Comparison of ENCODE assay signal across 8 cellular contexts in the genomic region with DNA sequence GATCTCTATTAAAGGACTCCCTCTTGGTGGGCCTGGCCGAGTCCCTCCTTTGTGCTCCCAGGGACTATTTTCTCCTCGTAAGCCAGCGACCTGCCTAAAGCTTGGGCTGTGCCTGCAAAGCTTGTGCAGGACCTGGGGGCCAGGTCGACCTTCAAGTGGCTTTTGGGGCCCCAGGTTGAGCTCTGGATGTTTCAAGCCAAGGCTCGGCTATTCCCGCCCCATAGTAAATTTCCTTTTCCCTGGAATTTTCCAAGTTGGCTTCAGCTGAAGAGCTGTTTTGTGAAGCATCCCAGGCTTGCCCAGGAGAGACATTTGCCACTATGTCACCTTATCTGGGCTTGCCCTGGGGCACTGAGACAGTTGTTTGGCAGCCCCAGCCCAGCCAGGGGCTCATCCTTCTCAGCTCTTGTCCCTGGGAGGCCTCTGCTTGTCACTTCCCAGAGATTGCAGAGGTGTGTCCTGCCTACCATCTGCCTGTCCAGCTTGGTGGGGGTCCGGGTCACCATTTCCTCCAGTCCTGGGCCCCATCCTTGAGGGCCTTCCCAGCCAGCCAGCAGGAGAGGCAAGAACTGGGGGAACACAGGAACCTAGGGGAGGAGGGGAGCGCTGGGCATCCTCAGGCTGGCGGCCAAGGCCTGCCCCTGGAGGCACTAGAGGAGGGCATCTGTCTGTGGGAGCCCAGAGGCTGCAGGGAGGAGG. TPM values are rescaled to one million over a fixed set of nuclear protein-coding genes. Genes with fewer than 3 reads are reported as not detected.
A peak's percentile ranks its signal among the peaks of the same experiment; 100 is the strongest.
DNase-seq lines count a peak whose midpoint lies in the region; ATAC-seq and TF ChIP-seq lines count a peak whose summit lies in the region.

No MANE protein-coding gene starts in this region.

- CTCF ChIA-PET in activated B cell treated with CpG ODN at 0.5 μM for 24 hours (lab: Charles Lee): interaction anchor here (0.8 to 1.9 kb wide), 8 partner anchors 16 to 203 kb away, joined by 3 to 7 read pairs (median 4); no protein-coding TSS in a partner anchor

- H3K4me3 ChIP-seq in GM23248: no peak overlapping the region
- H3K4me3 ChIP-seq in right cardiac atrium (ENCODE audit: low read length): no peak overlapping the region
- no peak overlapping the region for H3K4me3 ChIP-seq in skeletal muscle tissue (ENCODE audit: low read length in 3 of 3)

- H3K4me3 Mint-ChIP-seq in activated B cell treated with CpG ODN at 0.5 μM for 24 hours: peak overlapping the region; percentile 57

- H3K36me3 Mint-ChIP-seq in activated B cell treated with CpG ODN at 0.5 μM for 24 hours (ENCODE audit: low read depth): peaks cover 53% of the 10 kb centered on the region

- H3K36me3 ChIP-seq in GM23248 (ENCODE audit: low read depth): peaks cover 20% of the 10 kb centered on the region; the same call in 1 of the 2 replicates
- H3K36me3 ChIP-seq in skeletal muscle tissue (ENCODE audit: control insufficient read depth in 3 of 3, insufficient read depth in 3 of 3, low read length in 3 of 3): peaks cover 33 to 38% (median 37%) of the 10 kb centered on the region in 3 donors

- peak overlapping the region; percentile 26 for H3K4me2 ChIP-seq in GM23248 (ENCODE audit: unreplicated experiment)

- no peak for TF ChIP-seq CTCF in activated B cell treated with CpG ODN at 0.5 μM for 24 hours (IDR thresholded peaks at IDR 0.05)

- DNase-seq in GM23248: no peak
- no peak for DNase-seq in activated B cell treated with CpG ODN at 0.5 μM for 24 hours
- DNase-seq in right cardiac atrium: peak in 2 of 3 donors; percentile 70 to 73
- DNase-seq in middle frontal gyrus (ENCODE audit: extremely low spot score, low spot score): no peak
- no peak for DNase-seq in NCI-H187 treated with DMSO at 0.1 percent for 48 hours (lab: John Stamatoyannopoulos, UW)
- no peak for DNase-seq in Kasumi-1 (lab: John Stamatoyannopoulos, UW)
- no peak for DNase-seq in NCI-H526 (lab: John Stamatoyannopoulos, UW)

- in situ Hi-C loops in GM23248 (cut with MboI): no loop called here

- no peaks in the 10 kb centered on the region for H3K9me2 ChIP-seq in GM23248 (ENCODE audit: insufficient read depth)

- POLR2A ChIA-PET in activated B cell treated with CpG ODN at 0.5 μM for 24 hours (lab: Charles Lee): interaction anchor here (0.9 to 5.0 kb wide), 16 partner anchors 12 to 195 kb away, joined by 3 to 66 read pairs (median 8); partner anchors contain the start of genes DDX56, H2AZ2, OGDH and PPIA

- ATAC-seq in activated B cell treated with CpG ODN at 0.5 μM for 24 hours (ENCODE audit: low read depth) (no peak), right cardiac atrium (peak; percentile 17)

- intact Hi-C loops in activated B cell treated with CpG ODN at 0.5 μM for 24 hours (cut with micrococcal nuclease): loop anchor here (1.0 to 2.0 kb wide), 5 partner anchors 18 to 181 kb away; partner anchors contain the start of gene PPIA
- intact Hi-C loops in right cardiac atrium (cut with DNase I): no loop called here

- H4K20me1 ChIP-seq in GM23248 (ENCODE audit: insufficient read depth): no peaks in the 10 kb centered on the region

- peaks cover 60% of the 10 kb centered on the region for H3K4me1 Mint-ChIP-seq in activated B cell treated with CpG ODN at 0.5 μM for 24 hours

- H3K27ac ChIP-seq in GM23248 (no peak overlapping the region; the same call in 1 of the 2 replicates), right cardiac atrium (ENCODE audit: low read length) (peak overlapping the region; percentile 75), skeletal muscle tissue (ENCODE audit: low read depth, low read length) (peak overlapping the region; percentile 29)

- H3K27me3 ChIP-seq in GM23248 (replicated peaks; ENCODE audit: insufficient read depth) (no peaks in the 10 kb centered on the region), right cardiac atrium (ENCODE audit: control insufficient read depth, insufficient read depth) (no peaks in the 10 kb centered on the region), skeletal muscle tissue (ENCODE audit: control insufficient read depth in 3 of 3, insufficient read depth in 3 of 3, low read length in 3 of 3) (no peaks in the 10 kb centered on the region)

- H3K9ac ChIP-seq in GM23248 (no peak overlapping the region), skeletal muscle tissue (ENCODE audit: low read depth in 1 of 3, low read length in 3 of 3) (peak overlapping the region in 2 of 3 donors; percentile 43 to 69)

- no peaks in the 10 kb centered on the region for H3K79me2 ChIP-seq in GM23248 (ENCODE audit: insufficient read depth)

- H3F3A ChIP-seq in GM23248 (ENCODE audit: insufficient read depth): peaks cover 23% of the 10 kb centered on the region

- H2AFZ ChIP-seq in GM23248: no peak overlapping the region

- 64 to 68% methylated on average over 9 of the region's 9 CpGs for WGBS in GM23248 (ENCODE audit: low coverage in 1 of 2, low lambda C conversion rate in 2 of 2, missing lambda C conversion rate in 2 of 2), 2 experiments
- WGBS in right cardiac atrium: 39% methylated on average over 9 of the region's 9 CpGs

- H3K9me3 ChIP-seq in GM23248 (ENCODE audit: low read depth): no peaks in the 10 kb centered on the region
- no peaks in the 10 kb centered on the region for H3K9me3 ChIP-seq in right cardiac atrium (ENCODE audit: control insufficient read depth, low read length)
- no peaks in the 10 kb centered on the region for H3K9me3 ChIP-seq in skeletal muscle tissue (ENCODE audit: control insufficient read depth in 3 of 3, low read length in 3 of 3)

- H3K9me3 Mint-ChIP-seq in activated B cell treated with CpG ODN at 0.5 μM for 24 hours: no peaks in the 10 kb centered on the region

- peak overlapping the region; percentile 88 for H3K27ac Mint-ChIP-seq in activated B cell treated with CpG ODN at 0.5 μM for 24 hours

- no peaks in the 10 kb centered on the region for H3K27me3 Mint-ChIP-seq in activated B cell treated with CpG ODN at 0.5 μM for 24 hours

- H3K4me1 ChIP-seq in GM23248 (ENCODE audit: insufficient read depth) (peaks cover 30% of the 10 kb centered on the region), right cardiac atrium (ENCODE audit: control insufficient read depth, insufficient read depth, low read length) (peaks cover 20% of the 10 kb centered on the region), skeletal muscle tissue (ENCODE audit: control insufficient read depth in 3 of 3, insufficient read depth in 3 of 3, low read length in 3 of 3) (peaks cover 32 to 36% (median 34%) of the 10 kb centered on the region in 3 donors)

RNA-seq across cellular contexts. Expression of gene ZMIZ2, which starts 20.2 kb away (rescaled TPM):
- total RNA-seq in GM23248 (2014; rRNA removed; shearing (Covaris generic)): 9.7 and 12.4 TPM in 2 replicates
- 6.1 and 7.8 TPM in 2 replicates for polyA plus RNA-seq in GM23248 (2016; fragmentation: Nextera tagmentation; extraction: Ambion mirVana)
- 378 and 440 TPM in 2 replicates for total RNA-seq in activated B cell treated with CpG ODN at 0.5 μM for 24 hours
- 10 to 100 TPM; 47.4 to 61.6 (median 51.2) TPM for total RNA-seq in right cardiac atrium
- 36.3 TPM for polyA plus RNA-seq in right cardiac atrium
- total RNA-seq in skeletal muscle tissue: 4.2 TPM

RNA-seq across cellular contexts. Expression of gene PPIA, which starts 27.7 kb away (rescaled TPM):
- 2,655 and 2,752 TPM in 2 replicates for total RNA-seq in GM23248 (2014; rRNA removed; shearing (Covaris generic))
- polyA plus RNA-seq in GM23248 (2016; fragmentation: Nextera tagmentation; extraction: Ambion mirVana) (3,114 and 3,141 TPM in 2 replicates), right cardiac atrium (1,145 TPM)
- total RNA-seq in activated B cell treated with CpG ODN at 0.5 μM for 24 hours (1,411 and 1,534 TPM in 2 replicates), right cardiac atrium (100 to 1,000 TPM; 411 to 510 (median 490) TPM), skeletal muscle tissue (459 TPM)

Comparison
In these comparisons a context has a peak if more than half of its experiments do, and no peak if none do; other contexts are left out.
1. DNase-seq: peak in right cardiac atrium (2 of 3); none in GM23248 (single experiment), activated B cell treated with CpG ODN at 0.5 μM for 24 hours (single experiment), middle frontal gyrus (single experiment), NCI-H187 treated with DMSO at 0.1 percent for 48 hours (single experiment), Kasumi-1 (0 of 2) and NCI-H526 (0 of 2).